Comparison of ENCODE assay signal across 9 cellular contexts in genomic region chr18:50812834-50813233, GRCh38. TPM values are rescaled to one million over a fixed set of nuclear protein-coding genes. Genes with fewer than 3 reads are reported as not detected.
"Had no signal": no experiment of that assay in that cellular context is flagged by ENCODE, and none has a peak within 500 bp of the region (broad histone marks: within the 10 kb centered on the region; RNA-seq: fewer than 3 reads in every experiment).

No MANE protein-coding gene starts in this region.

- H3K36me3 ChIP-seq: HAP-1 had no signal

- H3K4me1 ChIP-seq: HAP-1 had no signal

- ATAC-seq: HCT116, HepG2 had no signal

- DNase-seq: GOT3, H7, HFFc6, KBM-7 had no signal

- H3K4me3 ChIP-seq: HAP-1 had no signal

- H3K4me3 Mint-ChIP-seq: HFFc6 had no signal

- H3K9me3 Mint-ChIP-seq: HFFc6, IgD-negative memory B cell had no signal

- H3K27ac Mint-ChIP-seq: HFFc6, IgD-negative memory B cell had no signal

- H3K27me3 Mint-ChIP-seq: IgD-negative memory B cell had no signal

- H3K36me3 Mint-ChIP-seq: IgD-negative memory B cell had no signal

- H3K27ac ChIP-seq: HL-60 had no signal

RNA-seq across cellular contexts. Expression of gene MRO, which starts 7.0 kb away (rescaled TPM):
- total RNA-seq: HepG2, HFFc6 had no signal
- polyA plus RNA-seq: HepG2, IgD-negative memory B cell had no signal
